ENCODE assay signal across 20 cellular contexts in the genomic region with DNA sequence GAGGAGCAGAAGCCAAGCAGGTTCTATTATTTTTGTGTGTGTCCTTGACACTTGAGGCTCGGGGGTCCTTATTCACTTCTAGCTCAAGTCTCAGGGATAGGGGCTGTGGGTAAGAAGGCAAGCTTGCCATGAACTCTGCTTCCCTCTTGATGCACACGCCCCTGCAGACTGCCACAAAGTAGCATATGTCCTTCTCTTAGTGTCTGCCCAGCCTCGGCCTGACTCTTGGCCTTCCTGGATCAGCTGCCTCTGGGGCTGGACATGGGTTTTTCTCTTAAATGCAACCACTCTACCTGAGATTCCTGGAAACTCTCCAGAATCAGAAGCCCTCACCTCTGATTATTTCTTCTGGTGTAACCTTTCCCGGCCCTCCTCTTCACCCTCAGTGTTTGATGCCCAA. TPM values are rescaled to one million over a fixed set of nuclear protein-coding genes. Genes with fewer than 3 reads are reported as not detected.
DNase-seq lines count a peak whose midpoint lies in the region; ATAC-seq, FAIRE-seq and TF ChIP-seq lines count a peak whose summit lies in the region.
"Had no signal": no experiment of that assay in that cellular context is flagged by ENCODE, and none has a peak within 500 bp of the region (broad histone marks: within the 10 kb centered on the region; RNA-seq: fewer than 3 reads in every experiment).

No MANE protein-coding gene starts in this region.

- intact Hi-C loops in MCF 10A (cut with micrococcal nuclease), result no loop called here
- intact Hi-C loops in breast epithelium (cut with DNase I; ENCODE audit: low total_unique reads), result no loop called here

- H3K9me3 ChIP-seq in breast epithelium (no peaks in the 10 kb centered on the region), neural progenitor cell (ENCODE audit: low read depth) (no peaks in the 10 kb centered on the region)

- CTCF ChIA-PET in MCF 10A (lab: Yijun Ruan, JAX), result interaction anchor here (0.6 to 7.3 kb wide), 10 partner anchors 9 to 301 kb away, joined by 3 to 67 read pairs (median 8); a partner anchor contains a TSS

- H3K36me3 ChIP-seq in breast epithelium (no peaks in the 10 kb centered on the region), neural progenitor cell (no peaks in the 10 kb centered on the region)

- H3K27me3 ChIP-seq in breast epithelium (no peaks in the 10 kb centered on the region), neural progenitor cell (peaks cover 17% of the 10 kb centered on the region)

- H4K20me1 ChIP-seq in neural progenitor cell (ENCODE audit: low read depth), result no peaks in the 10 kb centered on the region

- POLR2A ChIA-PET in MCF 10A (lab: Yijun Ruan, JAX), result interaction anchor here (0.6 to 1.1 kb wide), 3 partner anchors 9 to 21 kb away, joined by 3 to 5 read pairs (median 4); no protein-coding TSS in a partner anchor

- no peak for DNase-seq in MCF 10A (ENCODE audit: unreplicated experiment)
- no peak for DNase-seq in breast epithelium (ENCODE audit: low spot score in 2 of 2)
- DNase-seq in HTR-8/SVneo (ENCODE audit: insufficient read length, low spot score), result no peak
- no peak for DNase-seq in neural progenitor cell (ENCODE audit: low spot score)
- no peak for DNase-seq in stimulated activated naive B cell treated with anti-CD40 and anti-IgM and Interleukin-4, amounts not matched to agents 10 μg/mL and 1 μg/mL and 100 μg/mL, for 72 hours
- DNase-seq in hippocampal formation (lab: John Stamatoyannopoulos, UW), result no peak
- no peak for DNase-seq in HUDEP-2 (lab: John Stamatoyannopoulos, UW; ENCODE audit: unreplicated experiment in 76 of 76)
- DNase-seq in NCI-H1105 (lab: John Stamatoyannopoulos, UW), result no peak
- DNase-seq: AML-193; CD4-positive, alpha-beta T cell; DMS79 treated with DMSO at 0.1 percent for 48 hours; GF-D8 had no signal

- no TSS peak for BruUV-seq in MCF 10A (replicated peaks; lab: Mats Ljungman, UMichigan)

- H3K4me3 ChIP-seq in breast epithelium (no peak overlapping the region), neural progenitor cell (no peak overlapping the region)
- H3K4me3 ChIP-seq: A549, GM23248 had no signal

- H3F3A ChIP-seq in neural progenitor cell (ENCODE audit: low read depth), result no peaks in the 10 kb centered on the region

- H3K79me2 ChIP-seq in neural progenitor cell (ENCODE audit: low read depth), result no peaks in the 10 kb centered on the region

- no peak for TF ChIP-seq CTCF in MCF 10A (IDR thresholded peaks at IDR 0.05; ENCODE audit: unreplicated experiment)
- no peak for TF ChIP-seq CTCF in breast epithelium (IDR thresholded peaks at IDR 0.05)
- no peak for TF ChIP-seq CTCF in neural progenitor cell (IDR thresholded peaks at IDR 0.05)

- H3K27ac ChIP-seq in breast epithelium, result no peak overlapping the region
- no peak overlapping the region for H3K27ac ChIP-seq in neural progenitor cell
- H3K27ac ChIP-seq: 22Rv1, A549, C4-2B, GM23248 had no signal

- no peak overlapping the region for H3K4me2 ChIP-seq in neural progenitor cell
- H3K4me2 ChIP-seq: A549 had no signal

- no peak overlapping the region for H2AFZ ChIP-seq in neural progenitor cell (replicated peaks)
- H2AFZ ChIP-seq: GM23248 had no signal

- H3K9ac ChIP-seq in neural progenitor cell, result no peak overlapping the region
- H3K9ac ChIP-seq: GM23248 had no signal

- H3K36me3 Mint-ChIP-seq in MCF 10A (ENCODE audit: insufficient read depth, unreplicated experiment) (peaks cover 6% of the 10 kb centered on the region), neural progenitor cell (peaks cover 4% of the 10 kb centered on the region)
- peaks cover 9 to 10% of the 10 kb centered on the region in 2 donors for H3K36me3 Mint-ChIP-seq in stimulated activated naive B cell treated with anti-CD40 and anti-IgM and Interleukin-4, amounts not matched to agents 10 μg/mL and 1 μg/mL and 100 μg/mL, for 72 hours

- H3K27me3 Mint-ChIP-seq in MCF 10A (ENCODE audit: insufficient read depth, unreplicated experiment), result no peaks in the 10 kb centered on the region
- H3K27me3 Mint-ChIP-seq in neural progenitor cell (ENCODE audit: insufficient read depth, low read depth), result peaks cover 7% of the 10 kb centered on the region
- H3K27me3 Mint-ChIP-seq in stimulated activated naive B cell treated with anti-CD40 and anti-IgM and Interleukin-4, amounts not matched to agents 10 μg/mL and 1 μg/mL and 100 μg/mL, for 72 hours, result peaks cover 34 to 39% of the 10 kb centered on the region in 2 donors

- H3K4me3 Mint-ChIP-seq in MCF 10A (ENCODE audit: unreplicated experiment), result peak overlapping the region; percentile 7
- no peak overlapping the region for H3K4me3 Mint-ChIP-seq in neural progenitor cell
- H3K4me3 Mint-ChIP-seq in stimulated activated naive B cell treated with anti-CD40 and anti-IgM and Interleukin-4, amounts not matched to agents 10 μg/mL and 1 μg/mL and 100 μg/mL, for 72 hours, result no peak overlapping the region
- H3K4me3 Mint-ChIP-seq: CD4-positive, alpha-beta T cell; HFFc6 had no signal

- H3K4me1 Mint-ChIP-seq in MCF 10A (ENCODE audit: insufficient read depth, unreplicated experiment) (peaks cover 26% of the 10 kb centered on the region), neural progenitor cell (no peaks in the 10 kb centered on the region)
- H3K4me1 Mint-ChIP-seq in stimulated activated naive B cell treated with anti-CD40 and anti-IgM and Interleukin-4, amounts not matched to agents 10 μg/mL and 1 μg/mL and 100 μg/mL, for 72 hours, result peaks cover 4 to 7% of the 10 kb centered on the region in 2 donors

- H3K27ac Mint-ChIP-seq in MCF 10A (ENCODE audit: low read depth, unreplicated experiment) (peak overlapping the region; percentile 60), neural progenitor cell (peak overlapping the region; percentile 63)
- H3K27ac Mint-ChIP-seq in stimulated activated naive B cell treated with anti-CD40 and anti-IgM and Interleukin-4, amounts not matched to agents 10 μg/mL and 1 μg/mL and 100 μg/mL, for 72 hours, result peak overlapping the region; percentile 43
- H3K27ac Mint-ChIP-seq: CD4-positive, alpha-beta T cell; HFFc6 had no signal

- ATAC-seq in stimulated activated naive B cell treated with anti-CD40 and anti-IgM and Interleukin-4, amounts not matched to agents 10 μg/mL and 1 μg/mL and 100 μg/mL, for 72 hours (replicated peaks), result no peak
- ATAC-seq: HCT116 had no signal

- peak; percentile 28 for FAIRE-seq in HTR-8/SVneo (lab: Jason Lieb, UNC)
- FAIRE-seq: A549, GM19239 had no signal

- H3K9me3 Mint-ChIP-seq in MCF 10A (ENCODE audit: unreplicated experiment), result no peaks in the 10 kb centered on the region
- H3K9me3 Mint-ChIP-seq in neural progenitor cell, result peaks cover 15% of the 10 kb centered on the region
- H3K9me3 Mint-ChIP-seq in stimulated activated naive B cell treated with anti-CD40 and anti-IgM and Interleukin-4, amounts not matched to agents 10 μg/mL and 1 μg/mL and 100 μg/mL, for 72 hours, result no peaks in the 10 kb centered on the region
- H3K9me3 Mint-ChIP-seq: CD4-positive, alpha-beta T cell had no signal

- TF ChIP-seq POLR2A in breast epithelium (IDR thresholded peaks at IDR 0.05), result no peak

- no peaks in the 10 kb centered on the region for H3K4me1 ChIP-seq in breast epithelium
- H3K4me1 ChIP-seq in neural progenitor cell, result no peaks in the 10 kb centered on the region

RNA-seq across cellular contexts. Expression of a gene that starts 28.2 kb away (rescaled TPM):
- total RNA-seq in MCF 10A (2022), result 42.2 and 49.4 TPM in 2 replicates
- total RNA-seq in breast epithelium, result 10 to 100 TPM; 41.7 to 79.7 (median 62.6) TPM
- 20.2 and 46.1 TPM in 2 replicates for total RNA-seq in neural progenitor cell (ENCODE audit: low replicate concordance)

RNA-seq across cellular contexts. Expression of a gene that starts 31.2 kb away (rescaled TPM):
- 34.6 and 40.2 TPM in 2 replicates for total RNA-seq in MCF 10A (2022)
- total RNA-seq in breast epithelium, result 10 to 100 TPM; 23.9 to 58.7 (median 40.3) TPM
- total RNA-seq in neural progenitor cell (ENCODE audit: low replicate concordance), result 24.0 and 36.9 TPM in 2 replicates

RNA-seq across cellular contexts. Expression of a gene that starts 32.6 kb away (rescaled TPM):
- total RNA-seq in MCF 10A (2022) (not detected in 2 replicates), breast epithelium (1 to 10 TPM; 1.1 to 3.3 (median 2.9) TPM), neural progenitor cell (ENCODE audit: low replicate concordance) (not detected in 2 replicates)
- total RNA-seq: CD4-positive, alpha-beta T cell; GM23248; H4; HFFc6 had no signal

RNA-seq across cellular contexts. Expression of a gene that starts 52.3 kb away (rescaled TPM):
- total RNA-seq in MCF 10A (2022), result 49.8 and 55.7 TPM in 2 replicates
- 100 to 1,000 TPM in 2 of 3 donors, 10 to 100 TPM in 1; 80.6 to 138 (median 124) TPM for total RNA-seq in breast epithelium
- 18.3 and 32.2 TPM in 2 replicates for total RNA-seq in neural progenitor cell (ENCODE audit: low replicate concordance)
